8 cellular contexts compared by ENCODE assay signal in the genomic region with DNA sequence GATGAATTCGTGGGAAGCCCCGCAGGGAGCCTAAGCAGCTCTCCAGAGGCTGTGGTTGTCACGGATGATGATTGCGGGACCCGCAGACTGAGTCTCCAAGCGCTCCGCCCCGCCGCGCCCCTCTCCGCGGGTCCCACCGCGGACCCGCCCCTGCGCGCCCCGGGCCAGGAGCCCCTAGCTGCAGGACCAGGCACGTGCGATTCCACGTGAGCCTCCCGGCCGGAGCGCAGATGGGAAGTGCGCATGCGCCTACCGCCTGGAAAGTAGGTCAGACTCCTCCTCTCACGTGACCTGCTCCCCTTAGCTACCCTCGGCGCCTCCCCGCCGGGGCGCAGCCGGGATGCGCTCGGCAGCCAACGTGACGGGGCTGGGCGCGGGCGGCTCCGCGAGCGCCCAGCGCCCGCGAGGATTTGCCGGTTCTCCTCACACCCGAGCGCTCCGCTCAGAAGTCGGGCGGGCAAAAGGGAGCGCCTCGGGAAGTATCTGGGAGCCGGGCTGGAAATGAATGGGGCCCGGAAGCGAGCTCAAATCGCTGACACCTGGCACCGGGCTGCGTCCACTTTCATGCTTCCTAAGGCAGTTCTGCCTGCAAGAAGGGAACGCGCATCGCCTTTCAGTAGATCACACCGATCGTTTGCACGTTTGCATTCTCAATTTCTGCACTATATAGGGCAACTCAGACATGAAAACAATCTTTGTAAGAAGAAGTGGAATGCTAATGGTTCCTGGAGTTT. TPM values are rescaled to one million over a fixed set of nuclear protein-coding genes. Genes with fewer than 3 reads are reported as not detected.
DNase-seq lines count a peak whose midpoint lies in the region; ATAC-seq and TF ChIP-seq lines count a peak whose summit lies in the region.

No MANE protein-coding gene starts in this region.

- peak; percentile 84 for DNase-seq in Calu3
- peak; percentile 11 to 95 (median 88) for DNase-seq in HUDEP-2 (lab: John Stamatoyannopoulos, UW; ENCODE audit: unreplicated experiment in 76 of 76)
- peak; percentile 91 for DNase-seq in activated T-cell treated with anti-CD3 and anti-CD28 coated beads, Interleukin-2, amount 50 U/mL, for 24 hours
- DNase-seq in stimulated activated CD8-positive, alpha-beta memory T cell treated with anti-CD3 and anti-CD28 coated beads, Interleukin-4, amount 100 ng/mL, for 4 hours (ENCODE audit: low read depth in 2 of 2, low spot score in 1 of 2): peak; percentile 62 to 76

- H3K36me3 Mint-ChIP-seq in Calu3 (ENCODE audit: insufficient read depth, unreplicated experiment): peaks cover 11% of the 10 kb centered on the region
- no peaks in the 10 kb centered on the region for H3K36me3 Mint-ChIP-seq in activated T-cell treated with anti-CD3 and anti-CD28 coated beads, Interleukin-2, amount 50 U/mL, for 24 hours (ENCODE audit: low read depth)

- no peaks in the 10 kb centered on the region for H4K20me1 ChIP-seq in OCI-LY3 (ENCODE audit: insufficient read depth, low read length)

- peak overlapping the region; percentile 76 for H3K4me3 Mint-ChIP-seq in Calu3 (ENCODE audit: low read depth, unreplicated experiment)
- H3K4me3 Mint-ChIP-seq in activated T-cell treated with anti-CD3 and anti-CD28 coated beads, Interleukin-2, amount 50 U/mL, for 24 hours: peak overlapping the region; percentile 77

- H2AFZ ChIP-seq in OCI-LY3 (ENCODE audit: low read depth, low read length): peak overlapping the region; percentile 83

- H3K27me3 Mint-ChIP-seq in Calu3 (ENCODE audit: unreplicated experiment): no peaks in the 10 kb centered on the region
- H3K27me3 Mint-ChIP-seq in activated T-cell treated with anti-CD3 and anti-CD28 coated beads, Interleukin-2, amount 50 U/mL, for 24 hours: peaks cover 30% of the 10 kb centered on the region

- CTCF ChIA-PET in Calu3 (lab: Charles Lee): interaction anchor here (0.7 to 1.5 kb wide), 4 partner anchors 28 to 1588 kb away, joined by 3 to 6 read pairs (median 4); no protein-coding TSS in a partner anchor

- peaks cover 3% of the 10 kb centered on the region for H3K9me3 Mint-ChIP-seq in Calu3 (ENCODE audit: low read depth, unreplicated experiment)
- peaks cover 2% of the 10 kb centered on the region for H3K9me3 Mint-ChIP-seq in activated T-cell treated with anti-CD3 and anti-CD28 coated beads, Interleukin-2, amount 50 U/mL, for 24 hours

- TF ChIP-seq CTCF in Calu3 (IDR thresholded peaks at IDR 0.05; ENCODE audit: unreplicated experiment) (no peak), OCI-LY3 (IDR thresholded peaks at IDR 0.05; ENCODE audit: low read depth, low read length) (no peak)

- H3K4me2 ChIP-seq in OCI-LY3 (ENCODE audit: low read length): peak overlapping the region; percentile 72

- H3K36me3 ChIP-seq in OCI-LY3 (replicated peaks; ENCODE audit: low read depth, low read length) (peaks cover 2% of the 10 kb centered on the region), esophagus (ENCODE audit: control insufficient read depth in 2 of 2, insufficient read depth in 2 of 2, low read length in 1 of 2) (no peaks in the 10 kb centered on the region), mucosa of rectum (ENCODE audit: control insufficient read depth in 2 of 2, insufficient read depth in 2 of 2, low read length in 2 of 2) (no peaks in the 10 kb centered on the region)

- H3K9ac ChIP-seq in OCI-LY3 (ENCODE audit: low read length) (peak overlapping the region; percentile 58), mucosa of rectum (ENCODE audit: low read depth in 1 of 2, low read length in 2 of 2) (peak overlapping the region; percentile 31 to 36)

- intact Hi-C loops in Calu3 (cut with micrococcal nuclease; ENCODE audit: unreplicated experiment): loop anchor here (2.0 to 5.0 kb wide), 2 partner anchors 26 to 49 kb away; partner anchors contain the start of gene HLF

- no peaks in the 10 kb centered on the region for H3K9me3 ChIP-seq in OCI-LY3 (ENCODE audit: insufficient read depth, low read length)
- H3K9me3 ChIP-seq in esophagus (ENCODE audit: control insufficient read depth in 2 of 2, insufficient read depth in 1 of 2, low read depth in 1 of 2, low read length in 1 of 2): no peaks in the 10 kb centered on the region
- H3K9me3 ChIP-seq in mucosa of rectum (ENCODE audit: control insufficient read depth in 2 of 2, low read length in 2 of 2): no peaks in the 10 kb centered on the region

- WGBS in esophagus, 2 donors: 1% methylated on average over 51 to 67 of the region's 67 CpGs

- H3K4me3 ChIP-seq in OCI-LY3 (ENCODE audit: low read length) (peak overlapping the region; percentile 79), esophagus (ENCODE audit: low read depth in 1 of 2, low read length in 2 of 2) (peak overlapping the region; percentile 50 to 51), mucosa of rectum (ENCODE audit: low read length in 2 of 2) (peak overlapping the region; percentile 78 to 82)

- peaks cover 8% of the 10 kb centered on the region for H3K4me1 Mint-ChIP-seq in Calu3 (ENCODE audit: low read depth, unreplicated experiment)
- peaks cover 18% of the 10 kb centered on the region for H3K4me1 Mint-ChIP-seq in activated T-cell treated with anti-CD3 and anti-CD28 coated beads, Interleukin-2, amount 50 U/mL, for 24 hours (ENCODE audit: low read depth)

- peak; percentile 96 for ATAC-seq in GM21423 (IDR thresholded peaks at IDR 0.05; ENCODE audit: unreplicated experiment)

- H3K27ac ChIP-seq in OCI-LY3 (ENCODE audit: low read length) (peak overlapping the region; percentile 91), esophagus (ENCODE audit: low read depth in 2 of 2, low read length in 1 of 2) (peak overlapping the region; percentile 80 to 85), mucosa of rectum (ENCODE audit: low read depth in 2 of 2, low read length in 2 of 2) (peak overlapping the region; percentile 61 to 62)

- peaks cover 78% of the 10 kb centered on the region for H3K4me1 ChIP-seq in OCI-LY3 (ENCODE audit: low read length)
- H3K4me1 ChIP-seq in esophagus (ENCODE audit: control insufficient read depth in 2 of 2, insufficient read depth in 2 of 2, low read length in 1 of 2): peaks cover 0 to 2% of the 10 kb centered on the region in 2 donors
- H3K4me1 ChIP-seq in mucosa of rectum (ENCODE audit: control insufficient read depth in 2 of 2, insufficient read depth in 2 of 2, low read length in 2 of 2): peaks cover 0 to 11% of the 10 kb centered on the region in 2 donors

- H3K79me2 ChIP-seq in OCI-LY3 (ENCODE audit: low read length): no peaks in the 10 kb centered on the region

- no peaks in the 10 kb centered on the region for H3K27me3 ChIP-seq in OCI-LY3 (ENCODE audit: low read depth, low read length)
- H3K27me3 ChIP-seq in esophagus (ENCODE audit: control insufficient read depth in 1 of 2, insufficient read depth in 2 of 2, low read length in 2 of 2): no peaks in the 10 kb centered on the region
- peaks cover 0 to 4% of the 10 kb centered on the region in 2 donors for H3K27me3 ChIP-seq in mucosa of rectum (ENCODE audit: control insufficient read depth in 2 of 2, insufficient read depth in 2 of 2, low read length in 2 of 2)

- BruUV-seq in Calu3 (replicated peaks; lab: Mats Ljungman, UMichigan): no TSS peak

- H3K27ac Mint-ChIP-seq in Calu3 (ENCODE audit: unreplicated experiment): peak overlapping the region; percentile 44
- peak overlapping the region; percentile 57 for H3K27ac Mint-ChIP-seq in activated T-cell treated with anti-CD3 and anti-CD28 coated beads, Interleukin-2, amount 50 U/mL, for 24 hours

RNA-seq across cellular contexts. Expression of gene HLF, which starts 26.4 kb away (rescaled TPM):
- total RNA-seq in Calu3 (2022): 1.3 and 3.3 TPM in 2 replicates
- polyA plus RNA-seq in esophagus: 10 to 100 TPM in 1 of 2 donors, 1 to 10 TPM in 1; 6.4 to 12.7 TPM

Comparison
In these comparisons a context has a peak if more than half of its experiments do, and no peak if none do; other contexts are left out.
1. Peak in every context shown above with its lines: DNase-seq, ATAC-seq, H3K4me3 ChIP-seq and H3K27ac ChIP-seq.